ENCODE assay signal across 29 cellular contexts in genomic region chr10:8908013-8908412, GRCh38.
"Had no signal": no experiment of that assay in that cellular context is flagged by ENCODE, and none has a peak within 500 bp of the region (broad histone marks: within the 10 kb centered on the region; RNA-seq: fewer than 3 reads in every experiment).

No MANE protein-coding gene starts in this region.

- H3K4me3 Mint-ChIP-seq: activated CD4-positive, alpha-beta memory T cell treated with anti-CD3 and anti-CD28 coated beads for 36 hours; activated CD4-positive, alpha-beta T cell treated with anti-CD3 and anti-CD28 coated beads, Interleukin-2, amount 10 ng/mL, durations not matched to agents 24 days and 14 days; activated naive CD4-positive, alpha-beta T cell treated with anti-CD3 and anti-CD28 coated beads, Interleukin-2, amount 50 U/mL, for 24 hours; activated naive CD8-positive, alpha-beta T cell treated with anti-CD3 and anti-CD28 coated beads, Interleukin-2, amount 50 U/mL, for 24 hours; activated T-cell treated with anti-CD3 and anti-CD28 coated beads, Interleukin-2, amount 50 U/mL, for 24 hours; dendritic cell treated with granulocyte-macrophage colony-stimulating factor and Interleukin-4, amounts not matched to agents 40 ng/mL and 50 ng/mL, for 4 days; naive thymus-derived CD4-positive, alpha-beta T cell; neural crest cell; stimulated activated naive B cell treated with anti-CD40 and anti-IgM and Interleukin-4, amounts not matched to agents 10 μg/mL and 1 μg/mL and 100 μg/mL, for 72 hours; T-helper 2 cell treated with Interferon-gamma antibody and Interleukin-4, amounts not matched to agents 5 μg/mL and 100 μg/mL, for 36 hours had no signal

- H3K4me3 ChIP-seq: breast epithelium, psoas muscle, right atrium auricular region, stomach, thyroid gland, upper lobe of left lung had no signal

- H3K36me3 Mint-ChIP-seq: activated naive CD4-positive, alpha-beta T cell treated with anti-CD3 and anti-CD28 coated beads, Interleukin-2, amount 50 U/mL, for 24 hours; stimulated activated naive B cell treated with anti-CD40 and anti-IgM and Interleukin-4, amounts not matched to agents 10 μg/mL and 1 μg/mL and 100 μg/mL, for 72 hours had no signal

- H3K27me3 Mint-ChIP-seq: activated CD4-positive, alpha-beta memory T cell treated with anti-CD3 and anti-CD28 coated beads for 36 hours; activated CD4-positive, alpha-beta T cell treated with anti-CD3 and anti-CD28 coated beads, Interleukin-2, amount 10 ng/mL, durations not matched to agents 24 days and 14 days; activated naive CD4-positive, alpha-beta T cell treated with anti-CD3 and anti-CD28 coated beads, Interleukin-2, amount 50 U/mL, for 24 hours; activated T-cell treated with anti-CD3 and anti-CD28 coated beads, Interleukin-2, amount 50 U/mL, for 24 hours; dendritic cell treated with granulocyte-macrophage colony-stimulating factor and Interleukin-4, amounts not matched to agents 40 ng/mL and 50 ng/mL, for 4 days; naive thymus-derived CD4-positive, alpha-beta T cell; stimulated activated naive B cell treated with anti-CD40 and anti-IgM and Interleukin-4, amounts not matched to agents 10 μg/mL and 1 μg/mL and 100 μg/mL, for 72 hours had no signal

- H3K4me1 ChIP-seq: breast epithelium, parathyroid adenoma, psoas muscle, right atrium auricular region, stomach, thyroid gland, upper lobe of left lung had no signal

- H3K36me3 ChIP-seq: breast epithelium, right atrium auricular region, stomach, thyroid gland, upper lobe of left lung had no signal

- ATAC-seq: activated naive CD8-positive, alpha-beta T cell treated with anti-CD3 and anti-CD28 coated beads, Interleukin-2, amount 50 U/mL, for 24 hours; left cardiac atrium; left ventricle myocardium superior; naive thymus-derived CD4-positive, alpha-beta T cell; psoas muscle; stimulated activated naive B cell treated with anti-CD40 and anti-IgM and Interleukin-4, amounts not matched to agents 10 μg/mL and 1 μg/mL and 100 μg/mL, for 72 hours had no signal

- DNase-seq: activated CD4-positive, alpha-beta memory T cell treated with anti-CD3 and anti-CD28 coated beads for 36 hours; activated CD4-positive, alpha-beta T cell treated with anti-CD3 and anti-CD28 coated beads, Interleukin-2, amount 10 ng/mL, durations not matched to agents 24 days and 14 days; activated CD4-positive, CD25-positive, alpha-beta regulatory T cell treated with anti-CD3 and anti-CD28 coated beads, Interleukin-2, amount 50 U/mL, for 72 hours; activated CD8-positive, alpha-beta memory T cell treated with anti-CD3 and anti-CD28 coated beads, Interleukin-2, amount 50 U/mL, for 48 hours; activated gamma-delta T cell; activated naive CD8-positive, alpha-beta T cell treated with anti-CD3 and anti-CD28 coated beads, Interleukin-2, amount 50 U/mL, for 24 hours; activated T-cell treated with anti-CD3 and anti-CD28 coated beads, Interleukin-2, amount 50 U/mL, for 24 hours; central memory CD4-positive, alpha-beta T cell; effector CD4-positive, alpha-beta T cell; left cardiac atrium; left ventricle myocardium superior; naive thymus-derived CD4-positive, alpha-beta T cell; occipital lobe; psoas muscle; stimulated activated CD4-positive, alpha-beta T cell treated with anti-CD3 and anti-CD28 coated beads, Interleukin-15, amount 100 ng/mL, for 24 hours; stimulated activated CD4-positive, alpha-beta T cell treated with anti-CD3 and anti-CD28 coated beads, Interleukin-2, amount 100 ng/mL, for 24 hours; stimulated activated naive B cell treated with anti-CD40 and anti-IgM and Interleukin-4, amounts not matched to agents 10 μg/mL and 1 μg/mL and 100 μg/mL, for 72 hours; stomach; T-helper 1 cell; thyroid gland; upper lobe of left lung had no signal

- H3K27ac Mint-ChIP-seq: activated CD4-positive, alpha-beta memory T cell treated with anti-CD3 and anti-CD28 coated beads for 36 hours; activated CD4-positive, alpha-beta T cell treated with anti-CD3 and anti-CD28 coated beads, Interleukin-2, amount 10 ng/mL, durations not matched to agents 24 days and 14 days; activated naive CD4-positive, alpha-beta T cell treated with anti-CD3 and anti-CD28 coated beads, Interleukin-2, amount 50 U/mL, for 24 hours; activated naive CD8-positive, alpha-beta T cell treated with anti-CD3 and anti-CD28 coated beads, Interleukin-2, amount 50 U/mL, for 24 hours; activated T-cell treated with anti-CD3 and anti-CD28 coated beads, Interleukin-2, amount 50 U/mL, for 24 hours; dendritic cell treated with granulocyte-macrophage colony-stimulating factor and Interleukin-4, amounts not matched to agents 40 ng/mL and 50 ng/mL, for 4 days; naive thymus-derived CD4-positive, alpha-beta T cell; stimulated activated naive B cell treated with anti-CD40 and anti-IgM and Interleukin-4, amounts not matched to agents 10 μg/mL and 1 μg/mL and 100 μg/mL, for 72 hours; T-helper 2 cell treated with Interferon-gamma antibody and Interleukin-4, amounts not matched to agents 5 μg/mL and 100 μg/mL, for 36 hours had no signal

- H3K27ac ChIP-seq: breast epithelium, parathyroid adenoma, psoas muscle, right atrium auricular region, stomach, thyroid gland, upper lobe of left lung, VCaP had no signal

- H3K9me3 Mint-ChIP-seq: activated naive CD4-positive, alpha-beta T cell treated with anti-CD3 and anti-CD28 coated beads, Interleukin-2, amount 50 U/mL, for 24 hours; activated T-cell treated with anti-CD3 and anti-CD28 coated beads, Interleukin-2, amount 50 U/mL, for 24 hours; neural crest cell had no signal

- H3K9me3 ChIP-seq: breast epithelium, psoas muscle, right atrium auricular region, stomach, thyroid gland, upper lobe of left lung had no signal

- H3K27me3 ChIP-seq: breast epithelium, right atrium auricular region, stomach, thyroid gland, upper lobe of left lung had no signal

- H3K4me1 Mint-ChIP-seq: activated CD4-positive, alpha-beta T cell treated with anti-CD3 and anti-CD28 coated beads, Interleukin-2, amount 10 ng/mL, durations not matched to agents 24 days and 14 days; activated naive CD4-positive, alpha-beta T cell treated with anti-CD3 and anti-CD28 coated beads, Interleukin-2, amount 50 U/mL, for 24 hours; neural crest cell; stimulated activated naive B cell treated with anti-CD40 and anti-IgM and Interleukin-4, amounts not matched to agents 10 μg/mL and 1 μg/mL and 100 μg/mL, for 72 hours had no signal
